13 cellular contexts compared by ENCODE assay signal in the genomic region with DNA sequence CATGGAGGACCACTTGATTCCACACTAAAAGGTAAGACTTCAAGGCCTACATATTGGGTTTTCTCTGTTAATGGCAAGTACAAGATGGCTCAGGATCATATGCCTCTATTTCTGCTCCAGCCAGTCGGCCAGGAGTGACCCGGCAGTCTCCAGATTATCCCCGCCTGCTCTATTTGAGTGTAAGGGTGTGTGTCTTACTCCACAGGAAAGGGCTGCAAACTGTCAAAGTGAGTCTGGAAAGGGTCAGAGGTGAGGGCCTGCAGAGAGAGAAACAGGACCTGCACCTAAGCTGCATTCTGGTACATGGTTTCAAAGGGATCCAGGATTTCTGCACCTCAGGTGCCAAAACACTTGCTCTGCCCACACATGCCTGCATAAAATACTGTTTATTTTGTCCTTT. TPM values are rescaled to one million over a fixed set of nuclear protein-coding genes. Genes with fewer than 3 reads are reported as not detected.
A peak's percentile ranks its signal among the peaks of the same experiment; 100 is the strongest.
DNase-seq lines count a peak whose midpoint lies in the region; ATAC-seq and TF ChIP-seq lines count a peak whose summit lies in the region.
"Had no signal": no experiment of that assay in that cellular context is flagged by ENCODE, and none has a peak within 500 bp of the region (broad histone marks: within the 10 kb centered on the region; RNA-seq: fewer than 3 reads in every experiment).

No MANE protein-coding gene starts in this region.

- H3K27me3 Mint-ChIP-seq in natural killer cell (ENCODE audit: low read depth in 2 of 2) = no peaks in the 10 kb centered on the region
- H3K27me3 Mint-ChIP-seq in natural killer cell treated with Interleukin-12 subunit alpha and Interleukin-12 subunit beta and Interleukin-15 and Interleukin-18, amount 100 ng/mL, for 72 hours = no peaks in the 10 kb centered on the region
- no peaks in the 10 kb centered on the region for H3K27me3 Mint-ChIP-seq in WTC11 (ENCODE audit: low read depth)
- no peaks in the 10 kb centered on the region for H3K27me3 Mint-ChIP-seq in activated CD8-positive, alpha-beta T cell treated with anti-CD3 and anti-CD28 coated beads for 36 hours

- H3K27ac Mint-ChIP-seq in natural killer cell (peak overlapping the region; percentile 43 to 45), WTC11 (0 out of 2 replicates have a peak overlapping the region, but pooled peaks have one; percentile 44)
- no peak overlapping the region for H3K27ac Mint-ChIP-seq in natural killer cell treated with Interleukin-12 subunit alpha and Interleukin-12 subunit beta and Interleukin-15 and Interleukin-18, amount 100 ng/mL, for 72 hours
- H3K27ac Mint-ChIP-seq in activated CD8-positive, alpha-beta T cell treated with anti-CD3 and anti-CD28 coated beads for 36 hours = no peak overlapping the region
- H3K27ac Mint-ChIP-seq: H9 had no signal

- no peak for TF ChIP-seq CTCF in natural killer cell (IDR thresholded peaks at IDR 0.05)
- TF ChIP-seq CTCF in WTC11 (IDR thresholded peaks at IDR 0.05) = no peak
- TF ChIP-seq CTCF in activated CD8-positive, alpha-beta T cell treated with anti-CD3 and anti-CD28 coated beads for 36 hours (IDR thresholded peaks at IDR 0.05) = no peak

- no peak overlapping the region for H3K4me3 Mint-ChIP-seq in natural killer cell
- H3K4me3 Mint-ChIP-seq in natural killer cell treated with Interleukin-12 subunit alpha and Interleukin-12 subunit beta and Interleukin-15 and Interleukin-18, amount 100 ng/mL, for 72 hours = no peak overlapping the region
- H3K4me3 Mint-ChIP-seq in WTC11 = no peak overlapping the region
- no peak overlapping the region for H3K4me3 Mint-ChIP-seq in activated CD8-positive, alpha-beta T cell treated with anti-CD3 and anti-CD28 coated beads for 36 hours
- H3K4me3 Mint-ChIP-seq: H9 had no signal

- no peaks in the 10 kb centered on the region for H3K36me3 Mint-ChIP-seq in natural killer cell
- H3K36me3 Mint-ChIP-seq in natural killer cell treated with Interleukin-12 subunit alpha and Interleukin-12 subunit beta and Interleukin-15 and Interleukin-18, amount 100 ng/mL, for 72 hours = peaks cover 8% of the 10 kb centered on the region
- H3K36me3 Mint-ChIP-seq in WTC11 = peaks cover 22% of the 10 kb centered on the region
- peaks cover 29% of the 10 kb centered on the region for H3K36me3 Mint-ChIP-seq in activated CD8-positive, alpha-beta T cell treated with anti-CD3 and anti-CD28 coated beads for 36 hours (ENCODE audit: low read depth)

- ATAC-seq in natural killer cell (no peak), WTC11 (no peak), GM21367 (IDR thresholded peaks at IDR 0.05; ENCODE audit: unreplicated experiment) (no peak)
- ATAC-seq in natural killer cell treated with Interleukin-12 subunit alpha and Interleukin-12 subunit beta and Interleukin-15 and Interleukin-18, amount 100 ng/mL, for 72 hours = no peak
- no peak for ATAC-seq in activated CD8-positive, alpha-beta T cell treated with anti-CD3 and anti-CD28 coated beads for 36 hours

- POLR2A ChIA-PET in WTC11 (lab: Charles Lee) = no interaction called here
- POLR2A ChIA-PET in activated CD8-positive, alpha-beta T cell treated with anti-CD3 and anti-CD28 coated beads for 36 hours (lab: Charles Lee) = interaction anchor here (0.8 to 1.3 kb wide), 2 partner anchors 10 to 18 kb away, joined by 3 read pairs; no protein-coding TSS in a partner anchor

- CTCF ChIA-PET in WTC11 (lab: Charles Lee) = interaction anchor here (2.7 kb wide), 1 partner anchor 8 kb away, joined by 13 read pairs; no protein-coding TSS in a partner anchor
- CTCF ChIA-PET in activated CD8-positive, alpha-beta T cell treated with anti-CD3 and anti-CD28 coated beads for 36 hours (lab: Charles Lee) = interaction anchor here (0.7 to 0.9 kb wide), 2 partner anchors 8 kb away, joined by 3 read pairs; no protein-coding TSS in a partner anchor

- H3K9me3 Mint-ChIP-seq in natural killer cell (no peaks in the 10 kb centered on the region), WTC11 (no peaks in the 10 kb centered on the region)
- H3K9me3 Mint-ChIP-seq in natural killer cell treated with Interleukin-12 subunit alpha and Interleukin-12 subunit beta and Interleukin-15 and Interleukin-18, amount 100 ng/mL, for 72 hours = no peaks in the 10 kb centered on the region
- H3K9me3 Mint-ChIP-seq in activated CD8-positive, alpha-beta T cell treated with anti-CD3 and anti-CD28 coated beads for 36 hours = no peaks in the 10 kb centered on the region
- H3K9me3 Mint-ChIP-seq: H9 had no signal

- intact Hi-C loops in natural killer cell (cut with micrococcal nuclease) = no loop called here
- intact Hi-C loops in activated CD8-positive, alpha-beta T cell treated with anti-CD3 and anti-CD28 coated beads for 36 hours (cut with micrococcal nuclease) = no loop called here

- H3K4me1 Mint-ChIP-seq in natural killer cell (no peaks in the 10 kb centered on the region), WTC11 (no peaks in the 10 kb centered on the region)
- H3K4me1 Mint-ChIP-seq in natural killer cell treated with Interleukin-12 subunit alpha and Interleukin-12 subunit beta and Interleukin-15 and Interleukin-18, amount 100 ng/mL, for 72 hours (ENCODE audit: low read depth in 2 of 2) = peaks cover 0 to 3% of the 10 kb centered on the region in 2 donors
- no peaks in the 10 kb centered on the region for H3K4me1 Mint-ChIP-seq in activated CD8-positive, alpha-beta T cell treated with anti-CD3 and anti-CD28 coated beads for 36 hours (ENCODE audit: low read depth)
- H3K4me1 Mint-ChIP-seq: H9 had no signal

- DNase-seq in natural killer cell = no peak
- no peak for DNase-seq in natural killer cell treated with Interleukin-12 subunit alpha and Interleukin-12 subunit beta and Interleukin-15 and Interleukin-18, amount 100 ng/mL, for 72 hours (ENCODE audit: low spot score)
- DNase-seq in WTC11 (ENCODE audit: low spot score) = no peak
- DNase-seq in mesenteric fat pad (ENCODE audit: low spot score) = peak; percentile 55
- DNase-seq in activated CD8-positive, alpha-beta T cell treated with anti-CD3 and anti-CD28 coated beads for 36 hours = no peak
- DNase-seq in NCI-H82 treated with DMSO at 0.1 percent for 48 hours (lab: John Stamatoyannopoulos, UW; ENCODE audit: unreplicated experiment) = no peak
- DNase-seq: H9, Kasumi-1, NCI-H1417 treated with DMSO at 0.1 percent for 48 hours, NCI-H2029 treated with DMSO at 0.1 percent for 48 hours, NCI-H510A, RPMI8226 had no signal

TF ChIP-seq in WTC11, 78 proteins besides CTCF, POLR2A, EP300 and RAD21:
- TF ChIP-seq, protein P1, sequence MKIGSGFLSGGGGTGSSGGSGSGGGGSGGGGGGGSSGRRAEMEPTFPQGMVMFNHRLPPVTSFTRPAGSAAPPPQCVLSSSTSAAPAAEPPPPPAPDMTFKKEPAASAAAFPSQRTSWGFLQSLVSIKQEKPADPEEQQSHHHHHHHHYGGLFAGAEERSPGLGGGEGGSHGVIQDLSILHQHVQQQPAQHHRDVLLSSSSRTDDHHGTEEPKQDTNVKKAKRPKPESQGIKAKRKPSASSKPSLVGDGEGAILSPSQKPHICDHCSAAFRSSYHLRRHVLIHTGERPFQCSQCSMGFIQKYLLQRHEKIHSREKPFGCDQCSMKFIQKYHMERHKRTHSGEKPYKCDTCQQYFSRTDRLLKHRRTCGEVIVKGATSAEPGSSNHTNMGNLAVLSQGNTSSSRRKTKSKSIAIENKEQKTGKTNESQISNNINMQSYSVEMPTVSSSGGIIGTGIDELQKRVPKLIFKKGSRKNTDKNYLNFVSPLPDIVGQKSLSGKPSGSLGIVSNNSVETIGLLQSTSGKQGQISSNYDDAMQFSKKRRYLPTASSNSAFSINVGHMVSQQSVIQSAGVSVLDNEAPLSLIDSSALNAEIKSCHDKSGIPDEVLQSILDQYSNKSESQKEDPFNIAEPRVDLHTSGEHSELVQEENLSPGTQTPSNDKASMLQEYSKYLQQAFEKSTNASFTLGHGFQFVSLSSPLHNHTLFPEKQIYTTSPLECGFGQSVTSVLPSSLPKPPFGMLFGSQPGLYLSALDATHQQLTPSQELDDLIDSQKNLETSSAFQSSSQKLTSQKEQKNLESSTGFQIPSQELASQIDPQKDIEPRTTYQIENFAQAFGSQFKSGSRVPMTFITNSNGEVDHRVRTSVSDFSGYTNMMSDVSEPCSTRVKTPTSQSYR (CRISPR knock-in tag; IDR thresholded peaks at IDR 0.05) = no peak
- no peak for TF ChIP-seq SOX15 (CRISPR knock-in tag; IDR thresholded peaks at IDR 0.05)
- TF ChIP-seq, protein P2, sequence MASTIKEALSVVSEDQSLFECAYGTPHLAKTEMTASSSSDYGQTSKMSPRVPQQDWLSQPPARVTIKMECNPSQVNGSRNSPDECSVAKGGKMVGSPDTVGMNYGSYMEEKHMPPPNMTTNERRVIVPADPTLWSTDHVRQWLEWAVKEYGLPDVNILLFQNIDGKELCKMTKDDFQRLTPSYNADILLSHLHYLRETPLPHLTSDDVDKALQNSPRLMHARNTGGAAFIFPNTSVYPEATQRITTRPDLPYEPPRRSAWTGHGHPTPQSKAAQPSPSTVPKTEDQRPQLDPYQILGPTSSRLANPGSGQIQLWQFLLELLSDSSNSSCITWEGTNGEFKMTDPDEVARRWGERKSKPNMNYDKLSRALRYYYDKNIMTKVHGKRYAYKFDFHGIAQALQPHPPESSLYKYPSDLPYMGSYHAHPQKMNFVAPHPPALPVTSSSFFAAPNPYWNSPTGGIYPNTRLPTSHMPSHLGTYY (CRISPR knock-in tag; IDR thresholded peaks at IDR 0.05) = no peak

RNA-seq across cellular contexts. Expression of gene ZNF692, which starts 9.2 kb away (rescaled TPM):
- total RNA-seq in natural killer cell (10 to 100 TPM; 50.4 to 58.7 (median 52.3) TPM), WTC11 (2021) (50.7 to 59.1 TPM (median 56.0 TPM) in 3 replicates), mesenteric fat pad (18.4 TPM)
- 100 to 1,000 TPM in 1 of 2 donors, 10 to 100 TPM in 1; 40.4 to 142 TPM for total RNA-seq in natural killer cell treated with Interleukin-12 subunit alpha and Interleukin-12 subunit beta and Interleukin-15 and Interleukin-18, amount 100 ng/mL, for 72 hours
- total RNA-seq in activated CD8-positive, alpha-beta T cell treated with anti-CD3 and anti-CD28 coated beads for 36 hours = 10 to 100 TPM; 80.8 to 85.6 TPM

RNA-seq across cellular contexts. Expression of gene ZNF672, which starts 11.6 kb away (rescaled TPM):
- total RNA-seq in natural killer cell = 10 to 100 TPM; 29.0 to 41.8 (median 38.7) TPM
- total RNA-seq in natural killer cell treated with Interleukin-12 subunit alpha and Interleukin-12 subunit beta and Interleukin-15 and Interleukin-18, amount 100 ng/mL, for 72 hours = 10 to 100 TPM; 41.2 to 59.7 TPM
- total RNA-seq in WTC11 (2021) = 34.1 to 37.9 TPM (median 34.6 TPM) in 3 replicates
- 18.6 TPM for total RNA-seq in mesenteric fat pad
- 10 to 100 TPM; 43.8 to 45.1 TPM for total RNA-seq in activated CD8-positive, alpha-beta T cell treated with anti-CD3 and anti-CD28 coated beads for 36 hours

RNA-seq across cellular contexts. Expression of gene SH3BP5L, which starts 23.9 kb away (rescaled TPM):
- total RNA-seq in natural killer cell (10 to 100 TPM; 19.0 to 27.5 (median 22.9) TPM), WTC11 (2021) (28.3 to 32.9 TPM (median 28.3 TPM) in 3 replicates), mesenteric fat pad (15.9 TPM)
- 10 to 100 TPM; 18.3 to 23.8 TPM for total RNA-seq in natural killer cell treated with Interleukin-12 subunit alpha and Interleukin-12 subunit beta and Interleukin-15 and Interleukin-18, amount 100 ng/mL, for 72 hours
- 10 to 100 TPM; 16.2 to 18.3 TPM for total RNA-seq in activated CD8-positive, alpha-beta T cell treated with anti-CD3 and anti-CD28 coated beads for 36 hours

RNA-seq across cellular contexts. Expression of gene PGBD2, which starts 56.4 kb away (rescaled TPM):
- total RNA-seq in natural killer cell (1 to 10 TPM; 3.1 to 9.2 (median 6.2) TPM), WTC11 (2021) (6.5 to 6.9 TPM (median 6.6 TPM) in 3 replicates), mesenteric fat pad (2.9 TPM)
- total RNA-seq in natural killer cell treated with Interleukin-12 subunit alpha and Interleukin-12 subunit beta and Interleukin-15 and Interleukin-18, amount 100 ng/mL, for 72 hours = 1 to 10 TPM; 6.9 to 7.2 TPM
- 1 to 10 TPM; 3.2 to 3.4 TPM for total RNA-seq in activated CD8-positive, alpha-beta T cell treated with anti-CD3 and anti-CD28 coated beads for 36 hours

Comparison
In these comparisons a context has a peak if more than half of its experiments do, and no peak if none do; other contexts are left out.
1. H3K27ac Mint-ChIP-seq: peak in natural killer cell (2 of 2) and WTC11 (single experiment); none in natural killer cell treated with Interleukin-12 subunit alpha and Interleukin-12 subunit beta and Interleukin-15 and Interleukin-18, amount 100 ng/mL, for 72 hours (0 of 2) and activated CD8-positive, alpha-beta T cell treated with anti-CD3 and anti-CD28 coated beads for 36 hours (single experiment).